Comparison of ENCODE assay signal across 9 cellular contexts in genomic region chr16:85056211-85056748, GRCh38. TPM values are rescaled to one million over a fixed set of nuclear protein-coding genes. Genes with fewer than 3 reads are reported as not detected.
A peak's percentile ranks its signal among the peaks of the same experiment; 100 is the strongest.
DNase-seq lines count a peak whose midpoint lies in the region; TF ChIP-seq lines count a peak whose summit lies in the region.
"Had no signal": no experiment of that assay in that cellular context is flagged by ENCODE, and none has a peak within 500 bp of the region (broad histone marks: within the 10 kb centered on the region; RNA-seq: fewer than 3 reads in every experiment).

No MANE protein-coding gene starts in this region.

- TF ChIP-seq EP300 in tibial nerve (IDR thresholded peaks at IDR 0.05) = no peak

- intact Hi-C loops in adrenal gland (cut with DNase I) = no loop called here

- H3K4me1 ChIP-seq in adrenal gland (replicated peaks in 1 of 2) (peaks cover 13 to 24% of the 10 kb centered on the region in 2 donors), tibial nerve (peaks cover 0 to 37% (median 29%) of the 10 kb centered on the region in 4 donors)

- H3K27ac ChIP-seq in adrenal gland = peak overlapping the region; percentile 57 to 85 (median 72)
- peak overlapping the region; percentile 74 for H3K27ac ChIP-seq in layer of hippocampus (ENCODE audit: low read depth, low read length)
- peak overlapping the region; percentile 8 to 93 (median 77) for H3K27ac ChIP-seq in tibial nerve

- peak overlapping the region in 1 of 4 donors; percentile 31 for H3K4me3 ChIP-seq in adrenal gland
- H3K4me3 ChIP-seq in tibial nerve = peak overlapping the region in 3 of 4 donors; percentile 10 to 40 (median 17)

- TF ChIP-seq POLR2A in adrenal gland (IDR thresholded peaks at IDR 0.05) = no peak
- no peak for TF ChIP-seq POLR2A in tibial nerve (IDR thresholded peaks at IDR 0.05)

- no peaks in the 10 kb centered on the region for H3K36me3 ChIP-seq in adrenal gland (replicated peaks in 1 of 2)
- no peaks in the 10 kb centered on the region for H3K36me3 ChIP-seq in tibial nerve

- 64 to 82% (median 76%) methylated on average over 16 of the region's 16 CpGs for WGBS in adrenal gland, 4 donors
- 67 to 70% methylated on average over 15 to 16 of the region's 16 CpGs for WGBS in tibial nerve, 2 donors

- H3K27me3 ChIP-seq in adrenal gland (no peaks in the 10 kb centered on the region), layer of hippocampus (ENCODE audit: control insufficient read depth, insufficient read depth, low read length) (no peaks in the 10 kb centered on the region), tibial nerve (no peaks in the 10 kb centered on the region)

- DNase-seq in activated gamma-delta T cell treated with Interleukin-2 at 50 U/mL for 16 hours (peak; percentile 6), activated gamma-delta T cell (lab: John Stamatoyannopoulos, UW) (no peak), adrenal gland (peak in 3 of 7 donors; percentile 33 to 34 (median 34)), tibial nerve (ENCODE audit: low spot score in 2 of 2) (no peak), putamen (ENCODE audit: low spot score) (no peak), glomerular visceral epithelial cell (ENCODE audit: extremely low spot score) (no peak)
- DNase-seq in activated CD8-positive, alpha-beta memory T cell treated with anti-CD3 and anti-CD28 coated beads, Interleukin-2, amount 50 U/mL, for 4 hours = no peak

- no peaks in the 10 kb centered on the region for H3K9me3 ChIP-seq in adrenal gland (replicated peaks in 1 of 3)
- H3K9me3 ChIP-seq in tibial nerve = no peaks in the 10 kb centered on the region

- TF ChIP-seq CTCF in adrenal gland (IDR thresholded peaks at IDR 0.05) (peak in 3 of 6 experiments; percentile 29 to 40 (median 37)), tibial nerve (IDR thresholded peaks at IDR 0.05) (peak; percentile 23 to 55 (median 45))

RNA-seq across cellular contexts. Expression of gene KIAA0513, which starts 28.7 kb away (rescaled TPM):
- 10 to 100 TPM; 13.7 to 36.7 (median 22.8) TPM for total RNA-seq in adrenal gland
- polyA plus RNA-seq in adrenal gland = 10 to 100 TPM in 1 of 3 donors, 1 to 10 TPM in 2; 8.6 to 12.2 (median 9.5) TPM
- 10 to 100 TPM in 1 of 4 donors, 1 to 10 TPM in 3; 6.9 to 13.8 (median 8.1) TPM for total RNA-seq in tibial nerve

RNA-seq across cellular contexts. Expression of gene ZDHHC7, which starts 44.9 kb away (rescaled TPM):
- 10 to 100 TPM; 39.7 to 74.6 (median 47.2) TPM for total RNA-seq in adrenal gland
- 10 to 100 TPM; 22.5 to 34.8 (median 24.4) TPM for polyA plus RNA-seq in adrenal gland
- total RNA-seq in tibial nerve = 10 to 100 TPM; 58.1 to 75.6 (median 62.6) TPM

RNA-seq across cellular contexts. Expression of gene CIBAR2, which starts 56.0 kb away (rescaled TPM):
- total RNA-seq in adrenal gland (1 to 10 TPM in 1 of 8 donors, under 1 TPM in 3, not detected in 4; 0.30 to 1.2 (median 0.47) TPM), tibial nerve (not detected)
- 1 to 10 TPM in 2 of 3 donors, under 1 TPM in 1; 0.91 to 2.6 (median 1.7) TPM for polyA plus RNA-seq in adrenal gland
- total RNA-seq: activated CD8-positive, alpha-beta memory T cell treated with anti-CD3 and anti-CD28 coated beads for 36 hours had no signal
